23 cellular contexts compared by ENCODE assay signal in the genomic region with DNA sequence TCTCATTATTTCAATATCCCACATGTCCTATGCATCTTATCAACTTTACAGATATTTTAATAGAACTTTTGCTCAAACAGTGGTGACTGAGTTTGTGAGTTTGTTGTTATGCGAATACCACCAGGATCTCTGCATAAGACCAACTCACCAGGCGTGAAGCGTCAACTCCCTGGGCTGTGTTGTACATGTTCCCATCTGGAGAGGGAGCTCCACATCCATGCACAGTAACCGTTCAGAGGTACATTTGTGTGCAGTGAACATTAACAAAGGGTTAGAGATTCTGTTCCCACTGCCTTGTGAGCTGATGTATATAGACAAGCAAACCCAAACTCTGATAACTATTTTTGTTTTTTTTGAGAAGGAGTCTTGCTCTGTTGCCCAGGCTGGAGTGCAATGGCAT.
"Had no signal": no experiment of that assay in that cellular context is flagged by ENCODE, and none has a peak within 500 bp of the region (broad histone marks: within the 10 kb centered on the region; RNA-seq: fewer than 3 reads in every experiment).

No MANE protein-coding gene starts in this region.

- DNase-seq: activated CD4-positive, alpha-beta T cell treated with anti-CD3 and anti-CD28 coated beads for 4 hours; activated CD4-positive, alpha-beta T cell treated with anti-CD3 and anti-CD28 coated beads, Interleukin-2, amount 50 U/mL, for 48 hours; activated CD4-positive, CD25-positive, alpha-beta regulatory T cell; activated effector memory CD4-positive, alpha-beta T cell treated with Interleukin-2 at 50 U/mL for 16 hours; activated naive CD4-positive, alpha-beta T cell treated with anti-CD3 and anti-CD28 coated beads for 36 hours; activated naive CD8-positive, alpha-beta T cell treated with anti-CD3 and anti-CD28 coated beads, Interleukin-2, amount 10 ng/mL, durations not matched to agents 7 days and 5 days; activated T-cell treated with anti-CD3 and anti-CD28 coated beads, Interleukin-2, amount 50 U/mL, for 72 hours; amniotic stem cell; colonic mucosa; head of caudate nucleus; hypothalamus; midbrain; natural killer cell; ovary; spleen; stimulated activated CD4-positive, alpha-beta T cell treated with anti-CD3 and anti-CD28 coated beads, Interleukin-4, amount 100 ng/mL, for 1 hour; stimulated activated naive CD4-positive, alpha-beta T cell treated with Interleukin-2 at 50 U/mL for 16 hours had no signal

- H3K36me3 ChIP-seq: breast epithelium, colonic mucosa, gastroesophageal sphincter, neutrophil, ovary, prostate gland, spleen, thoracic aorta, vagina had no signal

- H3K4me1 ChIP-seq: breast epithelium, colonic mucosa, gastroesophageal sphincter, prostate gland, spleen, vagina had no signal

- ATAC-seq: activated T-cell treated with anti-CD3 and anti-CD28 coated beads, Interleukin-2, amount 50 U/mL, for 72 hours; gastroesophageal sphincter; natural killer cell had no signal

- H3K27ac ChIP-seq: breast epithelium, colonic mucosa, gastroesophageal sphincter, neutrophil, ovary, prostate gland, spleen, thoracic aorta, vagina had no signal

- H3K4me3 ChIP-seq: breast epithelium, colonic mucosa, gastroesophageal sphincter, ovary, prostate gland, spleen, thoracic aorta, vagina had no signal

- H3K27me3 ChIP-seq: colonic mucosa, neutrophil, ovary, spleen, vagina had no signal

- H3K9me3 ChIP-seq: breast epithelium, colonic mucosa, neutrophil, ovary, prostate gland, thoracic aorta, vagina had no signal
